Comparison of ENCODE assay signal across 14 cellular contexts in the genomic region with DNA sequence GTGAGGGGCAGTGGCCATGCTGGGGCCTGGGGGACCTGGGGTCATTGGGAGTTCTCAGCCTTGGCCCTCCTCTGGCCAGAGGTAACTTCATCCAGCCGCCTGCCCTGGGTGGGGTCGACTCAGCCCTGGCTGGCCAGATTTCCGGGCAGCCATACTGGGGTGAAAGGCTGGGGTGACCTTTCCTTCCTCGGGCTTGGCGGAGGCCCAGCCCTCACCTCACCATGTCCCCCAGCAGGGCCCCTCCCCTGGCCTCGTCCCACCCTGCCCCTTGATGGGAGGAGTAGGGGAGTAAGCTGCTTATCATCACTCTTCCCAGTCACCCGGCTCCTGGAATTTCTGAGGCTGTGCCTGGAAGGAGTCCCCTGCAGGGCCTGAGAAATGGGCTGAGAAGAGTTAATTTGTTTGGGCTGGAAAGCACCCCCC. TPM values are rescaled to one million over a fixed set of nuclear protein-coding genes. Genes with fewer than 3 reads are reported as not detected.
DNase-seq lines count a peak whose midpoint lies in the region; ATAC-seq, FAIRE-seq and TF ChIP-seq lines count a peak whose summit lies in the region.
"Had no signal": no experiment of that assay in that cellular context is flagged by ENCODE, and none has a peak within 500 bp of the region (broad histone marks: within the 10 kb centered on the region; RNA-seq: fewer than 3 reads in every experiment).

No MANE protein-coding gene starts in this region.

- H3K27me3 Mint-ChIP-seq in chondrocyte (ENCODE audit: low read depth) = no peaks in the 10 kb centered on the region

- H3K9me3 Mint-ChIP-seq in chondrocyte (ENCODE audit: low read depth) = no peaks in the 10 kb centered on the region

- TF ChIP-seq CTCF in K562 (IDR thresholded peaks at IDR 0.05 in 2 of 3, conservative IDR thresholded peaks at IDR 0.05 in 1 of 3; ENCODE audit: insufficient read depth in 2 of 3, low read depth in 1 of 3, low read length in 3 of 3) (no peak), right atrium auricular region (IDR thresholded peaks at IDR 0.05) (no peak), prostate gland (IDR thresholded peaks at IDR 0.05) (no peak), chondrocyte (IDR thresholded peaks at IDR 0.05) (no peak)

- no peak for TF ChIP-seq EP300 in K562 (IDR thresholded peaks at IDR 0.05; ENCODE audit: low read length)

- H3K4me3 ChIP-seq in ACC112 (ENCODE audit: low read depth, low read length) (no peak overlapping the region), K562 (no peak overlapping the region), right atrium auricular region (no peak overlapping the region), prostate gland (no peak overlapping the region)
- H3K4me3 ChIP-seq: testis had no signal

- no peaks in the 10 kb centered on the region for H3K9me1 ChIP-seq in K562 (ENCODE audit: control insufficient read depth, insufficient read depth, low read length)

- H3K4me1 Mint-ChIP-seq in chondrocyte (ENCODE audit: low read depth) = peaks cover 77% of the 10 kb centered on the region

- no peak for TF ChIP-seq POLR2A in K562 (conservative IDR thresholded peaks at IDR 0.05)
- TF ChIP-seq POLR2A in prostate gland (IDR thresholded peaks at IDR 0.05) = no peak

- no peak overlapping the region for H3K27ac Mint-ChIP-seq in chondrocyte (ENCODE audit: unreplicated experiment)

- in situ Hi-C loops in K562 (cut with MboI) = no loop called here

- no TSS peak for BruUV-seq in K562 (replicated peaks; lab: Mats Ljungman, UMichigan)

- ATAC-seq in K562 = peak; percentile 57

- CTCF ChIA-PET in K562 (lab: Yijun Ruan, JAX; ENCODE audit: low intra/inter-chr PET ratio) = no interaction called here

- H3K27me3 ChIP-seq in ACC112 (ENCODE audit: insufficient read depth, low read length) (no peaks in the 10 kb centered on the region), K562 (ENCODE audit: control insufficient read depth in 2 of 2, insufficient read depth in 2 of 2, low read length in 2 of 2) (no peaks in the 10 kb centered on the region), right atrium auricular region (no peaks in the 10 kb centered on the region), prostate gland (replicated peaks; ENCODE audit: insufficient read depth) (no peaks in the 10 kb centered on the region)
- H3K27me3 ChIP-seq: testis had no signal

- no peak overlapping the region for H3K4me2 ChIP-seq in K562 (ENCODE audit: insufficient read depth, low read length)

- no peak for FAIRE-seq in K562 (lab: Jason Lieb, UNC)
- FAIRE-seq: GM19239 had no signal

- intact Hi-C loops in K562 (cut with micrococcal nuclease) = no loop called here
- intact Hi-C loops in prostate gland (cut with DNase I) = no loop called here

- no peak overlapping the region for H3K4me3 Mint-ChIP-seq in chondrocyte (ENCODE audit: unreplicated experiment)

- H3K9ac ChIP-seq in K562 (ENCODE audit: insufficient read depth in 1 of 2, low read depth in 2 of 2, low read length in 2 of 2) = peak overlapping the region in 1 of 2 experiments; percentile 52; a peak in 1 of 4 replicates

- no peak overlapping the region for H2AFZ ChIP-seq in ACC112 (ENCODE audit: low read length, unreplicated experiment)
- no peak overlapping the region for H2AFZ ChIP-seq in K562 (ENCODE audit: low read depth, low read length)

- H3K4me1 ChIP-seq in ACC112 (ENCODE audit: control insufficient read depth, insufficient read depth, low read length, unreplicated experiment) (peaks cover 87% of the 10 kb centered on the region), K562 (replicated peaks in 1 of 2; ENCODE audit: control insufficient read depth in 2 of 2, insufficient read depth in 2 of 2, low read length in 2 of 2) (peaks cover 9 to 49% of the 10 kb centered on the region in 2 experiments; a peak in 4 of 5 replicates), right atrium auricular region (peaks cover 0 to 86% of the 10 kb centered on the region in 2 donors), prostate gland (replicated peaks) (peaks cover 42% of the 10 kb centered on the region)

- peak; percentile 54 to 63 (median 60) for DNase-seq in K562 (ENCODE audit: extremely low read depth in 1 of 4, low spot score in 3 of 4)
- DNase-seq in right atrium auricular region (ENCODE audit: low spot score) = peak; percentile 65
- no peak for DNase-seq in prostate gland (ENCODE audit: low spot score)
- no peak for DNase-seq in chondrocyte (ENCODE audit: low spot score)
- DNase-seq in germinal center (ENCODE audit: low spot score) = no peak
- DNase-seq in SKM-1 treated with dmso at 0.1 percent for 144 hours (lab: John Stamatoyannopoulos, UW; ENCODE audit: unreplicated experiment) = no peak
- no peak for DNase-seq in NCI-H2196 (lab: John Stamatoyannopoulos, UW; ENCODE audit: unreplicated experiment)
- DNase-seq: dermis blood vessel endothelial cell, NCI-H187, NCI-H526, testis had no signal

- 20% methylated on average over 3 of the region's 7 CpGs for WGBS in K562 (ENCODE audit: insufficient coverage, low coverage, missing lambda C conversion rate)
- WGBS in prostate gland = 42% methylated on average over 7 of the region's 7 CpGs

- peak overlapping the region; percentile 13; the same call in 1 of the 2 replicates for H3K27ac ChIP-seq in ACC112 (ENCODE audit: low read depth, low read length)
- no peak overlapping the region for H3K27ac ChIP-seq in K562 (ENCODE audit: extremely low read depth, low read depth, low read length)
- H3K27ac ChIP-seq in right atrium auricular region = peak overlapping the region; percentile 62 to 77
- H3K27ac ChIP-seq in prostate gland = peak overlapping the region; percentile 46 to 83
- H3K27ac ChIP-seq: testis had no signal

- H4K20me1 ChIP-seq in K562 (replicated peaks; ENCODE audit: control insufficient read depth, insufficient read depth, low read length) = peaks cover 3% of the 10 kb centered on the region; the same call in 1 of the 2 replicates

- H3K36me3 ChIP-seq in ACC112 (ENCODE audit: insufficient read depth, low read length) (no peaks in the 10 kb centered on the region), K562 (ENCODE audit: control insufficient read depth, insufficient read depth, low read length) (no peaks in the 10 kb centered on the region), right atrium auricular region (no peaks in the 10 kb centered on the region), prostate gland (no peaks in the 10 kb centered on the region)

- POLR2A ChIA-PET in K562 (lab: Yijun Ruan, JAX) = interaction anchor here (0.6 kb wide), 1 partner anchor 27 kb away, joined by 3 read pairs; no protein-coding TSS in a partner anchor

- no peaks in the 10 kb centered on the region for H3K36me3 Mint-ChIP-seq in chondrocyte (ENCODE audit: low read depth)

- H3K9me3 ChIP-seq in K562 (replicated peaks; ENCODE audit: control insufficient read depth, insufficient read depth, low read depth, low read length) (no peaks in the 10 kb centered on the region), right atrium auricular region (no peaks in the 10 kb centered on the region), prostate gland (no peaks in the 10 kb centered on the region)
- H3K9me3 ChIP-seq: testis had no signal

- no peak for TF ChIP-seq RAD21 in K562 (CRISPR knock-in tag; conservative IDR thresholded peaks at IDR 0.05 in 1 of 2, IDR thresholded peaks at IDR 0.05 in 1 of 2)

- peaks cover 16% of the 10 kb centered on the region for H3K79me2 ChIP-seq in ACC112 (ENCODE audit: control insufficient read depth, insufficient read depth, low read length, unreplicated experiment)
- no peaks in the 10 kb centered on the region; the same call in 2 of the 3 replicates for H3K79me2 ChIP-seq in K562 (ENCODE audit: control insufficient read depth, insufficient read depth, low read length)

RNA-seq across cellular contexts. Expression of gene SEMA3F, which starts 5.4 kb away (rescaled TPM):
- 6.4 and 18.2 TPM in 2 replicates for total RNA-seq in K562 (2011; cell fraction: chromatin; rRNA removed; ENCODE audit: low replicate concordance)
- total RNA-seq in K562 (2011; cell fraction: nucleolus; rRNA removed) = 15.1 and 18.5 TPM in 2 replicates
- 8.9 and 11.7 TPM in 2 replicates for total RNA-seq in K562 (2011; cell fraction: nucleoplasm; rRNA removed)
- total RNA-seq in K562 (2014; rRNA removed) = 2.0 and 2.3 TPM in 2 replicates
- total RNA-seq in K562 (2014; rRNA removed; fragmentation: Illumina TruSeq; extraction: Trizol) = 0.54 and 0.58 TPM in 2 replicates
- total RNA-seq in K562 (2015; rRNA removed; fragmentation: Illumina TruSeq; extraction: Trizol) = 0.45 and 0.76 TPM in 2 replicates
- total RNA-seq in K562 (2021) = 2.6 and 3.0 TPM in 2 replicates
- polyA plus RNA-seq in K562 (2011; rRNA removed) = 2.6 and 3.8 TPM in 2 replicates
- polyA plus RNA-seq in K562 (2011; cell fraction: cytosol; rRNA removed) = 3.4 and 4.9 TPM in 2 replicates
- polyA plus RNA-seq in K562 (2011; cell fraction: nucleus; rRNA removed) = 11.8 and 13.0 TPM in 2 replicates
- 1.2 and 2.0 TPM in 2 replicates for polyA plus RNA-seq in K562 (2012)
- 1.5 and 1.7 TPM in 2 replicates for polyA plus RNA-seq in K562 (2014; fragmentation: Illumina TruSeq; extraction: Trizol)
- not detected for polyA plus RNA-seq in K562 (2014; fragmentation: Nextera tagmentation; extraction: Ambion mirVana)
- polyA plus RNA-seq in K562 (2014; rRNA removed) = 1.2 and 2.7 TPM in 2 replicates
- polyA minus RNA-seq in K562 (2011; rRNA and poly(A)+ RNA removed) = 2.7 and 4.2 TPM in 2 replicates
- 7.0 and 15.3 TPM in 2 replicates for polyA minus RNA-seq in K562 (2011; cell fraction: cytosol; rRNA and poly(A)+ RNA removed)
- polyA minus RNA-seq in K562 (2011; cell fraction: nucleus; rRNA and poly(A)+ RNA removed) = 6.1 and 8.2 TPM in 2 replicates
- 10 to 100 TPM in 1 of 2 donors, 1 to 10 TPM in 1; 6.3 to 18.7 TPM for total RNA-seq in right atrium auricular region
- total RNA-seq in prostate gland = 10 to 100 TPM; 43.3 to 71.8 TPM
- 18.7 to 37.5 TPM (median 36.7 TPM) in 3 replicates for total RNA-seq in chondrocyte

RNA-seq across cellular contexts. Expression of gene GNAT1, which starts 30.8 kb away (rescaled TPM):
- total RNA-seq in K562 (2011; cell fraction: chromatin; rRNA removed; ENCODE audit: low replicate concordance) = not detected in 2 replicates
- total RNA-seq in K562 (2011; cell fraction: nucleolus; rRNA removed) = not detected in 2 replicates
- total RNA-seq in K562 (2011; cell fraction: nucleoplasm; rRNA removed) = 0.15 TPM in 1 of 2 replicates, not detected in the other
- total RNA-seq in K562 (2014; rRNA removed) (not detected in 2 replicates), K562 (2014; rRNA removed; fragmentation: Illumina TruSeq; extraction: Trizol) (not detected in 2 replicates), K562 (2015; rRNA removed; fragmentation: Illumina TruSeq; extraction: Trizol) (not detected in 2 replicates), K562 (2021) (not detected in 2 replicates), right atrium auricular region (not detected), prostate gland (not detected), chondrocyte (not detected in 3 replicates)
- polyA plus RNA-seq in K562 (2011; rRNA removed) (not detected in 2 replicates), K562 (2014; fragmentation: Illumina TruSeq; extraction: Trizol) (not detected in 2 replicates), K562 (2014; fragmentation: Nextera tagmentation; extraction: Ambion mirVana) (not detected), K562 (2014; rRNA removed) (not detected in 2 replicates)
- polyA plus RNA-seq in K562 (2011; cell fraction: cytosol; rRNA removed) = not detected in 2 replicates
- not detected in 2 replicates for polyA plus RNA-seq in K562 (2011; cell fraction: nucleus; rRNA removed)
- not detected in 2 replicates for polyA plus RNA-seq in K562 (2012)
- not detected in 2 replicates for polyA minus RNA-seq in K562 (2011; rRNA and poly(A)+ RNA removed)
- not detected in 2 replicates for polyA minus RNA-seq in K562 (2011; cell fraction: cytosol; rRNA and poly(A)+ RNA removed)
- polyA minus RNA-seq in K562 (2011; cell fraction: nucleus; rRNA and poly(A)+ RNA removed) = not detected in 2 replicates
- total RNA-seq: dermis blood vessel endothelial cell, osteocyte had no signal

RNA-seq across cellular contexts. Expression of gene SLC38A3, which starts 44.5 kb away (rescaled TPM):
- 0.99 and 3.1 TPM in 2 replicates for total RNA-seq in K562 (2011; cell fraction: chromatin; rRNA removed; ENCODE audit: low replicate concordance)
- 1.6 and 3.8 TPM in 2 replicates for total RNA-seq in K562 (2011; cell fraction: nucleolus; rRNA removed)
- total RNA-seq in K562 (2011; cell fraction: nucleoplasm; rRNA removed) = 1.3 and 1.5 TPM in 2 replicates
- total RNA-seq in K562 (2014; rRNA removed) = 0.09 TPM in 1 of 2 replicates, not detected in the other
- total RNA-seq in K562 (2014; rRNA removed; fragmentation: Illumina TruSeq; extraction: Trizol) = not detected in 2 replicates
- total RNA-seq in K562 (2015; rRNA removed; fragmentation: Illumina TruSeq; extraction: Trizol) = not detected in 2 replicates
- total RNA-seq in K562 (2021) = 0.16 and 0.27 TPM in 2 replicates
- 0.38 and 0.66 TPM in 2 replicates for polyA plus RNA-seq in K562 (2011; rRNA removed)
- polyA plus RNA-seq in K562 (2011; cell fraction: cytosol; rRNA removed) = 0.47 and 0.52 TPM in 2 replicates
- 2.9 and 4.2 TPM in 2 replicates for polyA plus RNA-seq in K562 (2011; cell fraction: nucleus; rRNA removed)
- not detected in 2 replicates for polyA plus RNA-seq in K562 (2012)
- polyA plus RNA-seq in K562 (2014; fragmentation: Illumina TruSeq; extraction: Trizol) = not detected in 2 replicates
- polyA plus RNA-seq in K562 (2014; fragmentation: Nextera tagmentation; extraction: Ambion mirVana) = not detected
- polyA plus RNA-seq in K562 (2014; rRNA removed) = not detected in 2 replicates
- polyA minus RNA-seq in K562 (2011; rRNA and poly(A)+ RNA removed) = 0.46 and 0.57 TPM in 2 replicates
- polyA minus RNA-seq in K562 (2011; cell fraction: cytosol; rRNA and poly(A)+ RNA removed) = 0.29 and 1.1 TPM in 2 replicates
- 0.54 and 0.78 TPM in 2 replicates for polyA minus RNA-seq in K562 (2011; cell fraction: nucleus; rRNA and poly(A)+ RNA removed)
- 1 to 10 TPM; 2.4 to 7.9 TPM for total RNA-seq in right atrium auricular region
- 1 to 10 TPM in 1 of 2 donors, under 1 TPM in 1; 0.41 to 4.0 TPM for total RNA-seq in prostate gland
- 1.00 to 1.9 TPM (median 1.2 TPM) in 3 replicates for total RNA-seq in chondrocyte
- total RNA-seq: dermis blood vessel endothelial cell had no signal

Comparison
In these comparisons a context has a peak if more than half of its experiments do, and no peak if none do; other contexts are left out.
1. DNase-seq: peak in K562 (4 of 4) and right atrium auricular region (single experiment); none in prostate gland (single experiment), chondrocyte (single experiment), germinal center (single experiment), SKM-1 treated with dmso at 0.1 percent for 144 hours (single experiment) and NCI-H2196 (single experiment).